Comparison of ENCODE assay signal across 10 cellular contexts in genomic region chr17:64236827-64237403, GRCh38. TPM values are rescaled to one million over a fixed set of nuclear protein-coding genes. Genes with fewer than 3 reads are reported as not detected.
DNase-seq lines count a peak whose midpoint lies in the region; ATAC-seq, FAIRE-seq and TF ChIP-seq lines count a peak whose summit lies in the region.
"Had no signal": no experiment of that assay in that cellular context is flagged by ENCODE, and none has a peak within 500 bp of the region (broad histone marks: within the 10 kb centered on the region; RNA-seq: fewer than 3 reads in every experiment).

No MANE protein-coding gene starts in this region.

- no peak for TF ChIP-seq POLR2A in erythroblast (IDR thresholded peaks at IDR 0.05; ENCODE audit: low read length)

- H2AFZ ChIP-seq in DND-41 (ENCODE audit: low read depth, low read length), result no peak overlapping the region
- H2AFZ ChIP-seq in astrocyte (ENCODE audit: low read depth, low read length), result no peak overlapping the region

- H4K20me1 ChIP-seq in DND-41 (ENCODE audit: insufficient read depth, low read length) (peaks cover 17% of the 10 kb centered on the region; the same call in 1 of the 2 replicates), astrocyte (ENCODE audit: insufficient read depth, low read length) (peaks cover 3% of the 10 kb centered on the region)

- H3K4me1 ChIP-seq in DND-41 (ENCODE audit: insufficient read depth, low read length) (no peaks in the 10 kb centered on the region), astrocyte (ENCODE audit: insufficient read depth, low read length) (peaks cover 16% of the 10 kb centered on the region), mesendoderm (ENCODE audit: control insufficient read depth, low read depth, low read length) (peaks cover 12% of the 10 kb centered on the region)

- H3K4me3 ChIP-seq in DND-41 (ENCODE audit: low read depth in 1 of 2, low read length in 2 of 2), result no peak overlapping the region
- no peak overlapping the region for H3K4me3 ChIP-seq in astrocyte (ENCODE audit: insufficient read depth, low read depth, low read length)
- no peak overlapping the region for H3K4me3 ChIP-seq in mesendoderm (ENCODE audit: low read length)
- H3K4me3 ChIP-seq: vagina had no signal

- DNase-seq in DND-41 (no peak), astrocyte (ENCODE audit: low read depth) (no peak), mesendoderm (peak; percentile 62), C1 segment of cervical spinal cord (lab: John Stamatoyannopoulos, UW) (no peak), GM19239 (ENCODE audit: insufficient read length, low spot score) (no peak), erythroblast (lab: John Stamatoyannopoulos, UW) (no peak)
- DNase-seq: NCI-H1105 had no signal

- no peak overlapping the region for H3K27ac Mint-ChIP-seq in astrocyte (ENCODE audit: unreplicated experiment)

- no CpG with 5 or more reads among the region's 9 CpGs for WGBS in mesendoderm (ENCODE audit: extremely low coverage, insufficient coverage, low lambda C conversion rate)

- no peak overlapping the region for H2AK5ac ChIP-seq in mesendoderm (ENCODE audit: low read length)

- no peak overlapping the region for H4K8ac ChIP-seq in mesendoderm (ENCODE audit: low read depth, low read length)

- H3K4ac ChIP-seq in mesendoderm (ENCODE audit: low read depth, low read length), result no peak overlapping the region

- peaks cover 14% of the 10 kb centered on the region for H3K36me3 Mint-ChIP-seq in astrocyte (ENCODE audit: low read depth, unreplicated experiment)

- H3K27me3 ChIP-seq in DND-41 (ENCODE audit: insufficient read depth, low read length, poor library complexity), result no peaks in the 10 kb centered on the region
- no peaks in the 10 kb centered on the region for H3K27me3 ChIP-seq in astrocyte (ENCODE audit: insufficient read depth, low read length)
- no peaks in the 10 kb centered on the region for H3K27me3 ChIP-seq in mesendoderm (ENCODE audit: insufficient read depth, low read length, poor library complexity)
- H3K27me3 ChIP-seq: vagina had no signal

- H3K9me3 ChIP-seq in DND-41 (ENCODE audit: insufficient read depth, low read length, severe bottlenecking) (no peaks in the 10 kb centered on the region), astrocyte (ENCODE audit: insufficient read depth, low read depth, low read length) (no peaks in the 10 kb centered on the region)
- H3K9me3 ChIP-seq: vagina had no signal

- no peaks in the 10 kb centered on the region for H3K9me3 Mint-ChIP-seq in astrocyte (ENCODE audit: unreplicated experiment)

- H3K4me1 Mint-ChIP-seq in astrocyte (ENCODE audit: low read depth, unreplicated experiment), result peaks cover 28% of the 10 kb centered on the region

- H3K4me2 ChIP-seq in DND-41 (ENCODE audit: insufficient read depth, low read length) (no peak overlapping the region), astrocyte (ENCODE audit: low read length) (no peak overlapping the region), mesendoderm (ENCODE audit: low read length) (no peak overlapping the region)

- H3K79me2 ChIP-seq in DND-41 (ENCODE audit: insufficient read depth, low read length) (peaks cover 11% of the 10 kb centered on the region; the same call in 1 of the 2 replicates), astrocyte (ENCODE audit: insufficient read depth, low read length) (peaks cover 30% of the 10 kb centered on the region), mesendoderm (ENCODE audit: control insufficient read depth, insufficient read depth, low read length) (no peaks in the 10 kb centered on the region)

- H3K27ac ChIP-seq in DND-41 (ENCODE audit: low read length) (no peak overlapping the region), astrocyte (ENCODE audit: low read depth, low read length) (no peak overlapping the region), mesendoderm (ENCODE audit: low read depth, low read length) (no peak overlapping the region)
- H3K27ac ChIP-seq: vagina had no signal

- no peak overlapping the region for H3K4me3 Mint-ChIP-seq in astrocyte (ENCODE audit: unreplicated experiment)

- H3K36me3 ChIP-seq in DND-41 (ENCODE audit: insufficient read depth, low read length) (no peaks in the 10 kb centered on the region), astrocyte (ENCODE audit: insufficient read depth, low read length) (no peaks in the 10 kb centered on the region), mesendoderm (ENCODE audit: control insufficient read depth, insufficient read depth, low read length) (no peaks in the 10 kb centered on the region)
- H3K36me3 ChIP-seq: vagina had no signal

- H3K27me3 Mint-ChIP-seq in astrocyte (ENCODE audit: low read depth, unreplicated experiment), result no peaks in the 10 kb centered on the region

- H3K9ac ChIP-seq in DND-41 (ENCODE audit: low read depth, low read length), result no peak overlapping the region
- H3K9ac ChIP-seq in astrocyte (ENCODE audit: low read length), result no peak overlapping the region
- H3K9ac ChIP-seq in mesendoderm (ENCODE audit: low read length), result no peak overlapping the region

- H3K79me1 ChIP-seq in mesendoderm (ENCODE audit: low read length), result no peaks in the 10 kb centered on the region

- FAIRE-seq in astrocyte (lab: Jason Lieb, UNC) (no peak), GM19239 (lab: Jason Lieb, UNC) (no peak)

- H3K56ac ChIP-seq in mesendoderm (ENCODE audit: low read length), result no peak overlapping the region

- no peak overlapping the region for H2BK5ac ChIP-seq in mesendoderm (ENCODE audit: low read length)

- no peak overlapping the region for H2BK120ac ChIP-seq in mesendoderm (ENCODE audit: low read depth, low read length)

- no peak overlapping the region for H4K5ac ChIP-seq in mesendoderm (ENCODE audit: low read length)

- no peak overlapping the region for H3K18ac ChIP-seq in mesendoderm (ENCODE audit: low read length)

- no peak for ATAC-seq in DND-41 (ENCODE audit: insufficient read depth, low read depth)
- no peak for ATAC-seq in HG02938 (IDR thresholded peaks at IDR 0.05; ENCODE audit: unreplicated experiment)

- H2BK15ac ChIP-seq in mesendoderm (replicated peaks; ENCODE audit: low read depth), result no peak overlapping the region

- TF ChIP-seq CTCF in DND-41 (IDR thresholded peaks at IDR 0.05; ENCODE audit: borderline replicate concordance, extremely low read depth, low read length, poor library complexity, severe bottlenecking) (peak; percentile 37), LNCAP (IDR thresholded peaks at IDR 0.05) (peak; percentile 25; the same call in 1 of the 2 replicates), astrocyte (IDR thresholded peaks at IDR 0.05; ENCODE audit: insufficient read depth, low read depth, low read length) (peak; percentile 38)

- no peak overlapping the region for H3K23ac ChIP-seq in mesendoderm (ENCODE audit: low read length)

RNA-seq across cellular contexts. Expression of gene TEX2, which starts 26.1 kb away (rescaled TPM):
- 56.1 and 58.2 TPM in 2 replicates for total RNA-seq in astrocyte
- polyA plus RNA-seq in mesendoderm (2013, experiment 1 of 2), result 8.1 TPM
- 8.0 TPM for polyA plus RNA-seq in mesendoderm (2013, experiment 2 of 2)
